ENCODE assay signal across 1 cellular context in genomic region chrX:47232803-47233332, GRCh38.
TF ChIP-seq lines count a peak whose summit lies in the region.

Gene USP11, plus strand, starts transcription at chrX:47233009. Its CDS starts 35 bp downstream, at chrX:47233044.

TF ChIP-seq in K562, 482 proteins besides CTCF, POLR2A, EP300 and RAD21 (continues in another document):
- TF ChIP-seq GABPA (tag; conservative IDR thresholded peaks at IDR 0.05; ENCODE audit: low read depth) (peak; percentile 89), YY1 (IDR thresholded peaks at IDR 0.05; ENCODE audit: borderline replicate concordance in 1 of 3, control insufficient read depth in 1 of 3, extremely low read depth in 1 of 3, insufficient read depth in 3 of 3, insufficient read length in 1 of 3, insufficient replicate concordance in 2 of 3, low read depth in 1 of 3, low read length in 2 of 3) (peak in 2 of 3 experiments; percentile 81 to 86), SMARCA4 (IDR thresholded peaks at IDR 0.05) (no peak), ZNF76 (CRISPR knock-in tag; IDR thresholded peaks at IDR 0.05; ENCODE audit: borderline replicate concordance) (no peak), MTA3 (IDR thresholded peaks at IDR 0.05; ENCODE audit: borderline replicate concordance) (0 out of 2 replicates have a peak, but pooled peaks have one; percentile 22), ZBTB12 (CRISPR knock-in tag; IDR thresholded peaks at IDR 0.05) (no peak), STAT5B (CRISPR knock-in tag; IDR thresholded peaks at IDR 0.05) (no peak), SAP30 (IDR thresholded peaks at IDR 0.05; ENCODE audit: borderline replicate concordance, insufficient read depth, low read depth, low read length, poor library complexity, severe bottlenecking) (peak; percentile 55), IRF1 (CRISPR knock-in tag; IDR thresholded peaks at IDR 0.05; ENCODE audit: borderline replicate concordance) (no peak), TAF9B (IDR thresholded peaks at IDR 0.05; ENCODE audit: partially characterized antibody) (peak; percentile 63), ZNF431 (CRISPR knock-in tag; IDR thresholded peaks at IDR 0.05) (no peak), KDM5B (IDR thresholded peaks at IDR 0.05; ENCODE audit: insufficient replicate concordance, low read depth, low read length) (peak; percentile 47), ELF1 (tag; IDR thresholded peaks at IDR 0.05) (peak; percentile 78), HDAC1 (IDR thresholded peaks at IDR 0.05) (peak in 1 of 2 experiments; percentile 72; a peak in 2 of 4 replicates), POLR2B (IDR thresholded peaks at IDR 0.05; ENCODE audit: low read depth, partially characterized antibody) (peak; percentile 55), ARID4B (CRISPR knock-in tag; IDR thresholded peaks at IDR 0.05) (peak; percentile 58; the same call in 1 of the 2 replicates), EHMT2 (IDR thresholded peaks at IDR 0.05) (no peak), PHF8 (IDR thresholded peaks at IDR 0.05; ENCODE audit: borderline replicate concordance, low read length) (peak; percentile 69; the same call in 1 of the 2 replicates), FIP1L1 (IDR thresholded peaks at IDR 0.05; ENCODE audit: low read depth, low read length, poor library complexity, severe bottlenecking) (peak; percentile 39), SMAD4 (CRISPR knock-in tag; conservative IDR thresholded peaks at IDR 0.05) (peak; percentile 52; the same call in 1 of the 2 replicates), MAX (CRISPR knock-in tag; IDR thresholded peaks at IDR 0.05) (peak; percentile 45; the same call in 1 of the 2 replicates), ZNF79 (CRISPR knock-in tag; IDR thresholded peaks at IDR 0.05; ENCODE audit: low read depth) (no peak), NR4A1 (CRISPR knock-in tag; IDR thresholded peaks at IDR 0.05) (0 out of 2 replicates have a peak, but pooled peaks have one; percentile 53), NR4A1 (tag; IDR thresholded peaks at IDR 0.05) (0 out of 2 replicates have a peak, but pooled peaks have one; percentile 17), FOXP1 (CRISPR knock-in tag; IDR thresholded peaks at IDR 0.05) (0 out of 2 replicates have a peak, but pooled peaks have one; percentile 73), XRCC4 (IDR thresholded peaks at IDR 0.05; ENCODE audit: extremely low read depth, insufficient read depth, insufficient read length) (no peak), LARP7 (IDR thresholded peaks at IDR 0.05) (no peak), EGR1 (conservative IDR thresholded peaks at IDR 0.05) (peak; percentile 87), TEAD1 (CRISPR knock-in tag; IDR thresholded peaks at IDR 0.05) (0 out of 4 replicates have a peak, but pooled peaks of 1 of the 2 experiments have one; percentile 25), MAZ (CRISPR knock-in tag; conservative IDR thresholded peaks at IDR 0.05 in 1 of 2, IDR thresholded peaks at IDR 0.05 in 1 of 2) (0 out of 4 replicates have a peak, but pooled peaks of 1 of the 2 experiments have one; percentile 7), ZNF134 (CRISPR knock-in tag; conservative IDR thresholded peaks at IDR 0.05) (no peak), DPF2 (IDR thresholded peaks at IDR 0.05) (0 out of 2 replicates have a peak, but pooled peaks have one; percentile 15), TAF1 (IDR thresholded peaks at IDR 0.05; ENCODE audit: control insufficient read depth, extremely low read depth, insufficient read depth, low read length, severe bottlenecking) (peak; percentile 40), MNT (conservative IDR thresholded peaks at IDR 0.05) (peak; percentile 27 to 60; a peak in 2 of 4 replicates), HMGN3 (IDR thresholded peaks at IDR 0.05; ENCODE audit: borderline replicate concordance, extremely low read depth, insufficient read length, low read depth, low read length) (peak; percentile 54), SUPT5H (IDR thresholded peaks at IDR 0.05) (peak; percentile 77), ETV1 (tag; conservative IDR thresholded peaks at IDR 0.05; ENCODE audit: low read depth) (peak; percentile 55), PATZ1 (CRISPR knock-in tag; IDR thresholded peaks at IDR 0.05; ENCODE audit: borderline replicate concordance) (no peak), SPI1 (IDR thresholded peaks at IDR 0.05; ENCODE audit: borderline replicate concordance, low read depth, low read length) (peak; percentile 35; the same call in 1 of the 2 replicates), RBFOX2 (IDR thresholded peaks at IDR 0.05; ENCODE audit: low read depth, low read length) (peak; percentile 90), NFRKB (IDR thresholded peaks at IDR 0.05; ENCODE audit: low read depth) (peak; percentile 58; the same call in 1 of the 2 replicates)
- TF ChIP-seq, protein P1, sequence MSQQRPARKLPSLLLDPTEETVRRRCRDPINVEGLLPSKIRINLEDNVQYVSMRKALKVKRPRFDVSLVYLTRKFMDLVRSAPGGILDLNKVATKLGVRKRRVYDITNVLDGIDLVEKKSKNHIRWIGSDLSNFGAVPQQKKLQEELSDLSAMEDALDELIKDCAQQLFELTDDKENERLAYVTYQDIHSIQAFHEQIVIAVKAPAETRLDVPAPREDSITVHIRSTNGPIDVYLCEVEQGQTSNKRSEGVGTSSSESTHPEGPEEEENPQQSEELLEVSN (IDR thresholded peaks at IDR 0.05; ENCODE audit: borderline replicate concordance in 1 of 2, extremely low read depth in 1 of 2, insufficient read depth in 1 of 2, insufficient read length in 1 of 2, low read depth in 1 of 2, low read length in 1 of 2, poor library complexity in 1 of 2, severe bottlenecking in 1 of 2), result peak; percentile 10 to 68
- TF ChIP-seq, protein P2, sequence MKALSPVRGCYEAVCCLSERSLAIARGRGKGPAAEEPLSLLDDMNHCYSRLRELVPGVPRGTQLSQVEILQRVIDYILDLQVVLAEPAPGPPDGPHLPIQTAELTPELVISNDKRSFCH (CRISPR knock-in tag; IDR thresholded peaks at IDR 0.05), result no peak
- TF ChIP-seq, protein P2 (tag; IDR thresholded peaks at IDR 0.05), result no peak
- TF ChIP-seq, protein P3, sequence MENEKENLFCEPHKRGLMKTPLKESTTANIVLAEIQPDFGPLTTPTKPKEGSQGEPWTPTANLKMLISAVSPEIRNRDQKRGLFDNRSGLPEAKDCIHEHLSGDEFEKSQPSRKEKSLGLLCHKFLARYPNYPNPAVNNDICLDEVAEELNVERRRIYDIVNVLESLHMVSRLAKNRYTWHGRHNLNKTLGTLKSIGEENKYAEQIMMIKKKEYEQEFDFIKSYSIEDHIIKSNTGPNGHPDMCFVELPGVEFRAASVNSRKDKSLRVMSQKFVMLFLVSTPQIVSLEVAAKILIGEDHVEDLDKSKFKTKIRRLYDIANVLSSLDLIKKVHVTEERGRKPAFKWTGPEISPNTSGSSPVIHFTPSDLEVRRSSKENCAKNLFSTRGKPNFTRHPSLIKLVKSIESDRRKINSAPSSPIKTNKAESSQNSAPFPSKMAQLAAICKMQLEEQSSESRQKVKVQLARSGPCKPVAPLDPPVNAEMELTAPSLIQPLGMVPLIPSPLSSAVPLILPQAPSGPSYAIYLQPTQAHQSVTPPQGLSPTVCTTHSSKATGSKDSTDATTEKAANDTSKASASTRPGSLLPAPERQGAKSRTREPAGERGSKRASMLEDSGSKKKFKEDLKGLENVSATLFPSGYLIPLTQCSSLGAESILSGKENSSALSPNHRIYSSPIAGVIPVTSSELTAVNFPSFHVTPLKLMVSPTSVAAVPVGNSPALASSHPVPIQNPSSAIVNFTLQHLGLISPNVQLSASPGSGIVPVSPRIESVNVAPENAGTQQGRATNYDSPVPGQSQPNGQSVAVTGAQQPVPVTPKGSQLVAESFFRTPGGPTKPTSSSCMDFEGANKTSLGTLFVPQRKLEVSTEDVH (IDR thresholded peaks at IDR 0.05; ENCODE audit: low read depth, partially characterized antibody), result peak; percentile 44
